Comparison of ENCODE assay signal across 1 cellular context in the genomic region with DNA sequence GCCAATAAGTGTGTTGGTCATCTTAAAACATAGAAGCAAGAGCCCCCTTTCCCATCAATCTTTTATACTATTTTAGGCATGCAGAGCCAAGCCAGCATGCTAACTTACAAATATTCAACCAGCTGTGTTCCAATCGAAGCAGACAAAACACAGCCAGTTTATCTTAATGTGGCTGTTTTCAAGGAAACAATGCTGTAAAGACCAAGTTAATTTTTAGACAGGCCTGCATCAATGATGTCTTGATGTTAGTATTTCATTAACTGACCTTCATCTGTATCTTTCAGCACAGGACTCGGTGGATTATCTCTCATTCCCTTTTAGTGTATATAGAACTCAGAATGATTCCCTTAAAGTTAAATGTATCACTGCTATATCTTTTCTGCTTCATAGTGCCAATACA.
TF ChIP-seq lines count a peak whose summit lies in the region.

No MANE protein-coding gene starts in this region.

TF ChIP-seq in GM12878, 131 proteins besides CTCF, POLR2A, EP300 and RAD21 (continued from another document):
- TF ChIP-seq, protein P1, sequence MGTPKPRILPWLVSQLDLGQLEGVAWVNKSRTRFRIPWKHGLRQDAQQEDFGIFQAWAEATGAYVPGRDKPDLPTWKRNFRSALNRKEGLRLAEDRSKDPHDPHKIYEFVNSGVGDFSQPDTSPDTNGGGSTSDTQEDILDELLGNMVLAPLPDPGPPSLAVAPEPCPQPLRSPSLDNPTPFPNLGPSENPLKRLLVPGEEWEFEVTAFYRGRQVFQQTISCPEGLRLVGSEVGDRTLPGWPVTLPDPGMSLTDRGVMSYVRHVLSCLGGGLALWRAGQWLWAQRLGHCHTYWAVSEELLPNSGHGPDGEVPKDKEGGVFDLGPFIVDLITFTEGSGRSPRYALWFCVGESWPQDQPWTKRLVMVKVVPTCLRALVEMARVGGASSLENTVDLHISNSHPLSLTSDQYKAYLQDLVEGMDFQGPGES (IDR thresholded peaks at IDR 0.05) = no peak
- TF ChIP-seq GATAD2B (conservative IDR thresholded peaks at IDR 0.05; ENCODE audit: low read depth) (no peak), POLR2AphosphoS2 (IDR thresholded peaks at IDR 0.05; ENCODE audit: low read depth, low read length) (no peak), MEF2A (IDR thresholded peaks at IDR 0.05; ENCODE audit: insufficient read depth, low read depth, low read length) (no peak), SMAD5 (IDR thresholded peaks at IDR 0.05; ENCODE audit: low read depth) (no peak), RAD51 (IDR thresholded peaks at IDR 0.05) (no peak), CREB1 (IDR thresholded peaks at IDR 0.05; ENCODE audit: low read depth) (no peak), ZNF274 (IDR thresholded peaks at IDR 0.05; ENCODE audit: insufficient read depth, insufficient read length) (no peak), NR2C2 (IDR thresholded peaks at IDR 0.05; ENCODE audit: borderline replicate concordance, control insufficient read depth, insufficient read length, low read depth) (no peak), KAT2A (conservative IDR thresholded peaks at IDR 0.05; ENCODE audit: control insufficient read depth, low read depth, low read length) (no peak)
- TF ChIP-seq, protein P2, sequence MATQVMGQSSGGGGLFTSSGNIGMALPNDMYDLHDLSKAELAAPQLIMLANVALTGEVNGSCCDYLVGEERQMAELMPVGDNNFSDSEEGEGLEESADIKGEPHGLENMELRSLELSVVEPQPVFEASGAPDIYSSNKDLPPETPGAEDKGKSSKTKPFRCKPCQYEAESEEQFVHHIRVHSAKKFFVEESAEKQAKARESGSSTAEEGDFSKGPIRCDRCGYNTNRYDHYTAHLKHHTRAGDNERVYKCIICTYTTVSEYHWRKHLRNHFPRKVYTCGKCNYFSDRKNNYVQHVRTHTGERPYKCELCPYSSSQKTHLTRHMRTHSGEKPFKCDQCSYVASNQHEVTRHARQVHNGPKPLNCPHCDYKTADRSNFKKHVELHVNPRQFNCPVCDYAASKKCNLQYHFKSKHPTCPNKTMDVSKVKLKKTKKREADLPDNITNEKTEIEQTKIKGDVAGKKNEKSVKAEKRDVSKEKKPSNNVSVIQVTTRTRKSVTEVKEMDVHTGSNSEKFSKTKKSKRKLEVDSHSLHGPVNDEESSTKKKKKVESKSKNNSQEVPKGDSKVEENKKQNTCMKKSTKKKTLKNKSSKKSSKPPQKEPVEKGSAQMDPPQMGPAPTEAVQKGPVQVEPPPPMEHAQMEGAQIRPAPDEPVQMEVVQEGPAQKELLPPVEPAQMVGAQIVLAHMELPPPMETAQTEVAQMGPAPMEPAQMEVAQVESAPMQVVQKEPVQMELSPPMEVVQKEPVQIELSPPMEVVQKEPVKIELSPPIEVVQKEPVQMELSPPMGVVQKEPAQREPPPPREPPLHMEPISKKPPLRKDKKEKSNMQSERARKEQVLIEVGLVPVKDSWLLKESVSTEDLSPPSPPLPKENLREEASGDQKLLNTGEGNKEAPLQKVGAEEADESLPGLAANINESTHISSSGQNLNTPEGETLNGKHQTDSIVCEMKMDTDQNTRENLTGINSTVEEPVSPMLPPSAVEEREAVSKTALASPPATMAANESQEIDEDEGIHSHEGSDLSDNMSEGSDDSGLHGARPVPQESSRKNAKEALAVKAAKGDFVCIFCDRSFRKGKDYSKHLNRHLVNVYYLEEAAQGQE (IDR thresholded peaks at IDR 0.05; ENCODE audit: low read depth, low read length) = no peak
- TF ChIP-seq, protein P3, sequence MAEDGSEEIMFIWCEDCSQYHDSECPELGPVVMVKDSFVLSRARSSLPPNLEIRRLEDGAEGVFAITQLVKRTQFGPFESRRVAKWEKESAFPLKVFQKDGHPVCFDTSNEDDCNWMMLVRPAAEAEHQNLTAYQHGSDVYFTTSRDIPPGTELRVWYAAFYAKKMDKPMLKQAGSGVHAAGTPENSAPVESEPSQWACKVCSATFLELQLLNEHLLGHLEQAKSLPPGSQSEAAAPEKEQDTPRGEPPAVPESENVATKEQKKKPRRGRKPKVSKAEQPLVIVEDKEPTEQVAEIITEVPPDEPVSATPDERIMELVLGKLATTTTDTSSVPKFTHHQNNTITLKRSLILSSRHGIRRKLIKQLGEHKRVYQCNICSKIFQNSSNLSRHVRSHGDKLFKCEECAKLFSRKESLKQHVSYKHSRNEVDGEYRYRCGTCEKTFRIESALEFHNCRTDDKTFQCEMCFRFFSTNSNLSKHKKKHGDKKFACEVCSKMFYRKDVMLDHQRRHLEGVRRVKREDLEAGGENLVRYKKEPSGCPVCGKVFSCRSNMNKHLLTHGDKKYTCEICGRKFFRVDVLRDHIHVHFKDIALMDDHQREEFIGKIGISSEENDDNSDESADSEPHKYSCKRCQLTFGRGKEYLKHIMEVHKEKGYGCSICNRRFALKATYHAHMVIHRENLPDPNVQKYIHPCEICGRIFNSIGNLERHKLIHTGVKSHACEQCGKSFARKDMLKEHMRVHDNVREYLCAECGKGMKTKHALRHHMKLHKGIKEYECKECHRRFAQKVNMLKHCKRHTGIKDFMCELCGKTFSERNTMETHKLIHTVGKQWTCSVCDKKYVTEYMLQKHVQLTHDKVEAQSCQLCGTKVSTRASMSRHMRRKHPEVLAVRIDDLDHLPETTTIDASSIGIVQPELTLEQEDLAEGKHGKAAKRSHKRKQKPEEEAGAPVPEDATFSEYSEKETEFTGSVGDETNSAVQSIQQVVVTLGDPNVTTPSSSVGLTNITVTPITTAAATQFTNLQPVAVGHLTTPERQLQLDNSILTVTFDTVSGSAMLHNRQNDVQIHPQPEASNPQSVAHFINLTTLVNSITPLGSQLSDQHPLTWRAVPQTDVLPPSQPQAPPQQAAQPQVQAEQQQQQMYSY (CRISPR knock-in tag; IDR thresholded peaks at IDR 0.05) = no peak
